ENCODE assay signal across 1 cellular context in the genomic region with DNA sequence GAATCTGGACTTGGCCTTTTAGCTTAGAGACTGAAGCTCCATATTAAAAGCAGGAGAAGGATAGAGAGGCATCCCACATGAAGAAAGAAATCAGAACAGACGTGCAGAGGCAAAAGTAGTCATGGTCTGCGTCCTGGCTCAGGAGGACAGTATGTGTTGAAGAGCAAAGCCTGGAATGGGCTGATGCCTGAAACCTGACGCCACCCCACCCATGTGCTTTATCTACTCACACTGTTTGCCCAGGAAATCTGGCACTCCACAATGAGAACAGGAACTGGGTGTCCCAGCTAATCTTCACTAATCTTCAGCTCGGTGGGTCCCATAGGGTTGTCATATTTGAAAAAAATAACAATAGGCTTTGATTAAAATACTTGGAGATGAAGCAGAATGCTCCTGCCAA.
TF ChIP-seq lines count a peak whose summit lies in the region.

No MANE protein-coding gene starts in this region.

TF ChIP-seq in H1, 55 proteins besides CTCF, POLR2A, EP300 and RAD21 (continued from another document):
- no peak for TF ChIP-seq SRF (IDR thresholded peaks at IDR 0.05; ENCODE audit: low read depth, low read length)
- TF ChIP-seq SIX5 (IDR thresholded peaks at IDR 0.05; ENCODE audit: low read depth, low read length) = no peak
- TF ChIP-seq CTBP2 (IDR thresholded peaks at IDR 0.05; ENCODE audit: borderline replicate concordance, insufficient read depth, insufficient read length, low read length) = no peak
- TF ChIP-seq KDM5A (IDR thresholded peaks at IDR 0.05; ENCODE audit: low read length) = no peak
